1 cellular context compared by ENCODE assay signal in the genomic region with DNA sequence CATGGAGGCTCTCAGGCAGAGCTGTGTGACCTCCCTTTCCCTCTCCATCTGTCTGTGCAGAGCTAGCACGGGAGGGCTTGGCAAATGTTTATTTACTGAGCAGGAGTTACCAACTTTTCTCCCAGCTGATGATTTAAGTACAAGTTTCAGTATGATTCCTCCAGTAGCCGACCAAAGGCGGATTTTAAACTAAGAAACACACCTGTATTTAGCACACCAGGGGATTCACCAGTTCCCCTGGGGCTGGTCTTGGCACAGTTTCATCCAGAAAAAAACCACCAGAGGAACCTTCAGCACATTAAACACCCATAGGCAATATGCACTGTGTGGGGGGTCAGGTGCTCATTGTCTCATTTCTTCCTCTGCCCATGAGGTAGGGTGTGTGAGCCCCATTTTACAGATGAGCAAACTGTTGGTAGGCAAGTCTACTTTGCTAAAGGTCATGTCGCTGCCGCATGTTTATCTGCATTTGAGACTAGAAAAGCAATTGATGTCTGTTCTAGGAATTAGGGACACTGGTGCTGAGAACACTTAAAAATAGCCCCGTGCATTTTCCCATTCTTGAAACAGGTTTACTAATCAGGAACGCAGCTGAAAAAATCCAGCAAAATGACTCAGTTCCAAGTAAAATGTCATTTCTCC.
TF ChIP-seq lines count a peak whose summit lies in the region.

No MANE protein-coding gene starts in this region.

TF ChIP-seq in SK-N-SH treated with all-trans-retinoic acid at 6 μM for 48 hours, 23 proteins besides CTCF, POLR2A, EP300 and RAD21 (continued from another document):
- TF ChIP-seq, protein P1, sequence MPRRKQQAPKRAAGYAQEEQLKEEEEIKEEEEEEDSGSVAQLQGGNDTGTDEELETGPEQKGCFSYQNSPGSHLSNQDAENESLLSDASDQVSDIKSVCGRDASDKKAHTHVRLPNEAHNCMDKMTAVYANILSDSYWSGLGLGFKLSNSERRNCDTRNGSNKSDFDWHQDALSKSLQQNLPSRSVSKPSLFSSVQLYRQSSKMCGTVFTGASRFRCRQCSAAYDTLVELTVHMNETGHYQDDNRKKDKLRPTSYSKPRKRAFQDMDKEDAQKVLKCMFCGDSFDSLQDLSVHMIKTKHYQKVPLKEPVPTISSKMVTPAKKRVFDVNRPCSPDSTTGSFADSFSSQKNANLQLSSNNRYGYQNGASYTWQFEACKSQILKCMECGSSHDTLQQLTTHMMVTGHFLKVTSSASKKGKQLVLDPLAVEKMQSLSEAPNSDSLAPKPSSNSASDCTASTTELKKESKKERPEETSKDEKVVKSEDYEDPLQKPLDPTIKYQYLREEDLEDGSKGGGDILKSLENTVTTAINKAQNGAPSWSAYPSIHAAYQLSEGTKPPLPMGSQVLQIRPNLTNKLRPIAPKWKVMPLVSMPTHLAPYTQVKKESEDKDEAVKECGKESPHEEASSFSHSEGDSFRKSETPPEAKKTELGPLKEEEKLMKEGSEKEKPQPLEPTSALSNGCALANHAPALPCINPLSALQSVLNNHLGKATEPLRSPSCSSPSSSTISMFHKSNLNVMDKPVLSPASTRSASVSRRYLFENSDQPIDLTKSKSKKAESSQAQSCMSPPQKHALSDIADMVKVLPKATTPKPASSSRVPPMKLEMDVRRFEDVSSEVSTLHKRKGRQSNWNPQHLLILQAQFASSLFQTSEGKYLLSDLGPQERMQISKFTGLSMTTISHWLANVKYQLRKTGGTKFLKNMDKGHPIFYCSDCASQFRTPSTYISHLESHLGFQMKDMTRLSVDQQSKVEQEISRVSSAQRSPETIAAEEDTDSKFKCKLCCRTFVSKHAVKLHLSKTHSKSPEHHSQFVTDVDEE (CRISPR knock-in tag; IDR thresholded peaks at IDR 0.05) = no peak
- TF ChIP-seq POU6F1 (CRISPR knock-in tag; IDR thresholded peaks at IDR 0.05; ENCODE audit: borderline replicate concordance, low read depth) = no peak
- no peak for TF ChIP-seq SNAI2 (CRISPR knock-in tag; IDR thresholded peaks at IDR 0.05)
- TF ChIP-seq ARNTL (CRISPR knock-in tag; IDR thresholded peaks at IDR 0.05; ENCODE audit: borderline replicate concordance, low read depth) = no peak
- TF ChIP-seq ZNF70 (CRISPR knock-in tag; IDR thresholded peaks at IDR 0.05) = no peak
- TF ChIP-seq ZFP30 (CRISPR knock-in tag; IDR thresholded peaks at IDR 0.05) = no peak
- no peak for TF ChIP-seq TOX (CRISPR knock-in tag; IDR thresholded peaks at IDR 0.05; ENCODE audit: borderline replicate concordance)
- no peak for TF ChIP-seq RARB (CRISPR knock-in tag; IDR thresholded peaks at IDR 0.05)
- TF ChIP-seq, protein P2, sequence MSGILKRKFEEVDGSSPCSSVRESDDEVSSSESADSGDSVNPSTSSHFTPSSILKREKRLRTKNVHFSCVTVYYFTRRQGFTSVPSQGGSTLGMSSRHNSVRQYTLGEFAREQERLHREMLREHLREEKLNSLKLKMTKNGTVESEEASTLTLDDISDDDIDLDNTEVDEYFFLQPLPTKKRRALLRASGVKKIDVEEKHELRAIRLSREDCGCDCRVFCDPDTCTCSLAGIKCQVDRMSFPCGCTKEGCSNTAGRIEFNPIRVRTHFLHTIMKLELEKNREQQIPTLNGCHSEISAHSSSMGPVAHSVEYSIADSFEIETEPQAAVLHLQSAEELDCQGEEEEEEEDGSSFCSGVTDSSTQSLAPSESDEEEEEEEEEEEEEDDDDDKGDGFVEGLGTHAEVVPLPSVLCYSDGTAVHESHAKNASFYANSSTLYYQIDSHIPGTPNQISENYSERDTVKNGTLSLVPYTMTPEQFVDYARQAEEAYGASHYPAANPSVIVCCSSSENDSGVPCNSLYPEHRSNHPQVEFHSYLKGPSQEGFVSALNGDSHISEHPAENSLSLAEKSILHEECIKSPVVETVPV (CRISPR knock-in tag; IDR thresholded peaks at IDR 0.05) = no peak
